1 cellular context compared by ENCODE assay signal in the genomic region with DNA sequence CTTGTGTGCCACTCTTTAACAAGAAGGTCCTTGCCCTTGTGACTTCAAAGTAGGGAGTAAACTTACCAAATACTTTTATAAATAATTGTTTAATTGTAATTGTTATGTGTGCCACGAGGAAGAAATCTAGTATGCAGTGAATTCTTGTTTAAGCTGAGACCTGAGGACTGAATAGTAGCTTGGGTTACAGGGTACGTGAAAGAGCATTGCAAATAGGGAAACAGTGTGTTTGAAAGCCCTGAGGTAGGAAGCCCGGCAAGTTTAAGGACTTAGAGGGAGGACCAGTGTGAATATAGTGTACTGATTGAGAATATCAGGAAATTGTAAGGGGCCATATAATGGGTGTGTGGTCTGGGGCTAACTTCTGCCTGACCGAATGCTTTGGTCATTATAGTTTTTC.
TF ChIP-seq lines count a peak whose summit lies in the region.

No MANE protein-coding gene starts in this region.

TF ChIP-seq in HCT116, 20 proteins besides CTCF, POLR2A, EP300 and RAD21:
- TF ChIP-seq SRF (IDR thresholded peaks at IDR 0.05; ENCODE audit: low read depth) (no peak), EZH2phosphoT487 (IDR thresholded peaks at IDR 0.05; ENCODE audit: borderline replicate concordance) (no peak), ZNF274 (IDR thresholded peaks at IDR 0.05; ENCODE audit: low read depth, low read length) (no peak), CEBPB (IDR thresholded peaks at IDR 0.05; ENCODE audit: low read depth) (no peak), ELF1 (IDR thresholded peaks at IDR 0.05; ENCODE audit: borderline replicate concordance, low read depth) (no peak), CBX3 (IDR thresholded peaks at IDR 0.05; ENCODE audit: low read depth) (no peak), EZH2 (IDR thresholded peaks at IDR 0.05) (no peak), TCF7L2 (IDR thresholded peaks at IDR 0.05; ENCODE audit: borderline replicate concordance, extremely low read depth, insufficient read depth, insufficient read length) (no peak), FOSL1 (IDR thresholded peaks at IDR 0.05; ENCODE audit: low read depth) (no peak), SIN3A (IDR thresholded peaks at IDR 0.05; ENCODE audit: low read depth) (no peak), JUND (IDR thresholded peaks at IDR 0.05) (no peak), POLR2AphosphoS5 (IDR thresholded peaks at IDR 0.05; ENCODE audit: low read depth, low read length) (no peak), EGR1 (IDR thresholded peaks at IDR 0.05; ENCODE audit: low read depth) (no peak)
- TF ChIP-seq, protein P1, sequence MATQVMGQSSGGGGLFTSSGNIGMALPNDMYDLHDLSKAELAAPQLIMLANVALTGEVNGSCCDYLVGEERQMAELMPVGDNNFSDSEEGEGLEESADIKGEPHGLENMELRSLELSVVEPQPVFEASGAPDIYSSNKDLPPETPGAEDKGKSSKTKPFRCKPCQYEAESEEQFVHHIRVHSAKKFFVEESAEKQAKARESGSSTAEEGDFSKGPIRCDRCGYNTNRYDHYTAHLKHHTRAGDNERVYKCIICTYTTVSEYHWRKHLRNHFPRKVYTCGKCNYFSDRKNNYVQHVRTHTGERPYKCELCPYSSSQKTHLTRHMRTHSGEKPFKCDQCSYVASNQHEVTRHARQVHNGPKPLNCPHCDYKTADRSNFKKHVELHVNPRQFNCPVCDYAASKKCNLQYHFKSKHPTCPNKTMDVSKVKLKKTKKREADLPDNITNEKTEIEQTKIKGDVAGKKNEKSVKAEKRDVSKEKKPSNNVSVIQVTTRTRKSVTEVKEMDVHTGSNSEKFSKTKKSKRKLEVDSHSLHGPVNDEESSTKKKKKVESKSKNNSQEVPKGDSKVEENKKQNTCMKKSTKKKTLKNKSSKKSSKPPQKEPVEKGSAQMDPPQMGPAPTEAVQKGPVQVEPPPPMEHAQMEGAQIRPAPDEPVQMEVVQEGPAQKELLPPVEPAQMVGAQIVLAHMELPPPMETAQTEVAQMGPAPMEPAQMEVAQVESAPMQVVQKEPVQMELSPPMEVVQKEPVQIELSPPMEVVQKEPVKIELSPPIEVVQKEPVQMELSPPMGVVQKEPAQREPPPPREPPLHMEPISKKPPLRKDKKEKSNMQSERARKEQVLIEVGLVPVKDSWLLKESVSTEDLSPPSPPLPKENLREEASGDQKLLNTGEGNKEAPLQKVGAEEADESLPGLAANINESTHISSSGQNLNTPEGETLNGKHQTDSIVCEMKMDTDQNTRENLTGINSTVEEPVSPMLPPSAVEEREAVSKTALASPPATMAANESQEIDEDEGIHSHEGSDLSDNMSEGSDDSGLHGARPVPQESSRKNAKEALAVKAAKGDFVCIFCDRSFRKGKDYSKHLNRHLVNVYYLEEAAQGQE (IDR thresholded peaks at IDR 0.05; ENCODE audit: low read depth) = no peak
- TF ChIP-seq, protein P2, sequence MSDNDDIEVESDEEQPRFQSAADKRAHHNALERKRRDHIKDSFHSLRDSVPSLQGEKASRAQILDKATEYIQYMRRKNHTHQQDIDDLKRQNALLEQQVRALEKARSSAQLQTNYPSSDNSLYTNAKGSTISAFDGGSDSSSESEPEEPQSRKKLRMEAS (IDR thresholded peaks at IDR 0.05) = no peak
- TF ChIP-seq, protein P3, sequence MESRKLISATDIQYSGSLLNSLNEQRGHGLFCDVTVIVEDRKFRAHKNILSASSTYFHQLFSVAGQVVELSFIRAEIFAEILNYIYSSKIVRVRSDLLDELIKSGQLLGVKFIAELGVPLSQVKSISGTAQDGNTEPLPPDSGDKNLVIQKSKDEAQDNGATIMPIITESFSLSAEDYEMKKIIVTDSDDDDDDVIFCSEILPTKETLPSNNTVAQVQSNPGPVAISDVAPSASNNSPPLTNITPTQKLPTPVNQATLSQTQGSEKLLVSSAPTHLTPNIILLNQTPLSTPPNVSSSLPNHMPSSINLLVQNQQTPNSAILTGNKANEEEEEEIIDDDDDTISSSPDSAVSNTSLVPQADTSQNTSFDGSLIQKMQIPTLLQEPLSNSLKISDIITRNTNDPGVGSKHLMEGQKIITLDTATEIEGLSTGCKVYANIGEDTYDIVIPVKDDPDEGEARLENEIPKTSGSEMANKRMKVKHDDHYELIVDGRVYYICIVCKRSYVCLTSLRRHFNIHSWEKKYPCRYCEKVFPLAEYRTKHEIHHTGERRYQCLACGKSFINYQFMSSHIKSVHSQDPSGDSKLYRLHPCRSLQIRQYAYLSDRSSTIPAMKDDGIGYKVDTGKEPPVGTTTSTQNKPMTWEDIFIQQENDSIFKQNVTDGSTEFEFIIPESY (IDR thresholded peaks at IDR 0.05; ENCODE audit: extremely low read depth, insufficient replicate concordance, low read length) = no peak
